ENCODE assay signal across 16 cellular contexts in the genomic region with DNA sequence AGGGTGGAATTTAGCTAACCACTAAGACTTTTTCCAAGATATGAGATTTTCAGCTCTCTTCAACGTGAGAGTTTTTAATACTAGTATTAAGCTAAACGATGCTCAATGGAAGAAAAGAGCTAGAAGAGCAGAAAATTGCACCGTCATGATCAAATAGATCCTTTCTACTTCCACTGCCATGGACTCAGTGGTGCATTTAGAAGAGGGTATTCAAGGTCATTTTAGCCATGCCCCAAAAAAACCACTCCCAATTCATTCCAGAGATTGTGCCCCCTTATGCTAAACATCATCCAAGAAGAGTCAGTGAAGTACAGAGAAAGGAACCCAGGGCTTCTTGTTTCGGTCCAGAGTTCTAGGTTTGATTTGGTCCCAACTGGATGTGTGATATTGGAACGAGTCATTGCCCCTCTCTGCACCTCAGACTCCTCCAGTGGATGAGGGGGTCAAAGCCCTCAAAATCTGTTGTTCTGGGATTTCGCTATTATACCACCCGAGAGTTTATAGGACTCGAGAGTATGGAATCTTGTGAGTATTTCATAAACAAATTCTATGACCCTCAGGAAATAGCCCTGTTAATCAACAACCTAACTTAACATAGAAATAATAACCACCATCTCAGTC. TPM values are rescaled to one million over a fixed set of nuclear protein-coding genes. Genes with fewer than 3 reads are reported as not detected.
DNase-seq lines count a peak whose midpoint lies in the region; ATAC-seq, FAIRE-seq and TF ChIP-seq lines count a peak whose summit lies in the region.
"Had no signal": no experiment of that assay in that cellular context is flagged by ENCODE, and none has a peak within 500 bp of the region (broad histone marks: within the 10 kb centered on the region; RNA-seq: fewer than 3 reads in every experiment).

No MANE protein-coding gene starts in this region.

- POLR2A ChIA-PET in naive thymus-derived CD8-positive, alpha-beta T cell (lab: Charles Lee) = interaction anchor here (1.0 to 20.6 kb wide), 10 partner anchors 6 to 892 kb away, joined by 3 to 879 read pairs (median 8); no protein-coding TSS in a partner anchor

- no peaks in the 10 kb centered on the region for H3K9me3 Mint-ChIP-seq in activated T-cell treated with anti-CD3 and anti-CD28 coated beads, Interleukin-2, amount 50 U/mL, for 4 hours
- no peaks in the 10 kb centered on the region for H3K9me3 Mint-ChIP-seq in activated T-helper 2 cell treated with anti-CD3 and anti-CD28 coated beads, Interferon-gamma antibody, Interleukin-2, Interleukin-4, amounts not matched to agents 10 μg/mL and 5 μg/mL and 100 μg/mL, durations not matched to agents 14 hours and 24 hours and 36 hours
- no peaks in the 10 kb centered on the region for H3K9me3 Mint-ChIP-seq in naive thymus-derived CD8-positive, alpha-beta T cell
- H3K9me3 Mint-ChIP-seq: endodermal cell had no signal

- peaks cover 82% of the 10 kb centered on the region for H3K36me3 Mint-ChIP-seq in activated T-cell treated with anti-CD3 and anti-CD28 coated beads, Interleukin-2, amount 50 U/mL, for 4 hours (ENCODE audit: insufficient read depth)
- peaks cover 90% of the 10 kb centered on the region for H3K36me3 Mint-ChIP-seq in activated T-helper 2 cell treated with anti-CD3 and anti-CD28 coated beads, Interferon-gamma antibody, Interleukin-2, Interleukin-4, amounts not matched to agents 10 μg/mL and 5 μg/mL and 100 μg/mL, durations not matched to agents 14 hours and 24 hours and 36 hours (ENCODE audit: low read depth)
- peaks cover 34 to 90% (median 72%) of the 10 kb centered on the region in 3 donors for H3K36me3 Mint-ChIP-seq in naive thymus-derived CD8-positive, alpha-beta T cell

- peaks cover 90% of the 10 kb centered on the region for H3K4me1 Mint-ChIP-seq in activated T-cell treated with anti-CD3 and anti-CD28 coated beads, Interleukin-2, amount 50 U/mL, for 4 hours (ENCODE audit: low read depth)
- H3K4me1 Mint-ChIP-seq in activated T-helper 2 cell treated with anti-CD3 and anti-CD28 coated beads, Interferon-gamma antibody, Interleukin-2, Interleukin-4, amounts not matched to agents 10 μg/mL and 5 μg/mL and 100 μg/mL, durations not matched to agents 14 hours and 24 hours and 36 hours (ENCODE audit: low read depth) = peaks cover 89% of the 10 kb centered on the region
- H3K4me1 Mint-ChIP-seq in naive thymus-derived CD8-positive, alpha-beta T cell = peaks cover 49 to 94% (median 93%) of the 10 kb centered on the region in 4 donors

- intact Hi-C loops in activated T-helper 2 cell treated with anti-CD3 and anti-CD28 coated beads, Interferon-gamma antibody, Interleukin-2, Interleukin-4, amounts not matched to agents 10 μg/mL and 5 μg/mL and 100 μg/mL, durations not matched to agents 14 hours and 24 hours and 36 hours (cut with micrococcal nuclease) = loop anchor here (5.0 kb wide), 1 partner anchor 33 kb away; no protein-coding TSS in a partner anchor

- no peak for DNase-seq in activated T-cell treated with anti-CD3 and anti-CD28 coated beads, Interleukin-2, amount 50 U/mL, for 4 hours
- DNase-seq in activated T-cell treated with anti-CD3 and anti-CD28 coated beads, Interleukin-2, amount 50 U/mL, for 1 hour = no peak
- DNase-seq in GM12892 (ENCODE audit: insufficient read length) (no peak), urothelium cell line (ENCODE audit: low spot score) (no peak), NCI-H1105 treated with DMSO at 0.1 percent for 48 hours (lab: John Stamatoyannopoulos, UW) (no peak)
- no peak for DNase-seq in activated T-helper 2 cell treated with anti-CD3 and anti-CD28 coated beads, Interferon-gamma antibody, Interleukin-2, Interleukin-4, amounts not matched to agents 10 μg/mL and 5 μg/mL and 100 μg/mL, durations not matched to agents 14 hours and 24 hours and 36 hours (ENCODE audit: low spot score)
- DNase-seq in naive thymus-derived CD8-positive, alpha-beta T cell = no peak
- DNase-seq: activated CD4-positive, alpha-beta T cell treated with anti-CD3 and anti-CD28 coated beads, Interleukin-2, amount 50 U/mL, for 1 hour; caudate nucleus; endodermal cell; NCI-H1417; NCI-H2171; NCI-H748 treated with DMSO at 0.1 percent for 48 hours; T-helper 9 cell had no signal

- no peaks in the 10 kb centered on the region for H3K27me3 Mint-ChIP-seq in activated T-cell treated with anti-CD3 and anti-CD28 coated beads, Interleukin-2, amount 50 U/mL, for 4 hours (ENCODE audit: low read depth)
- no peaks in the 10 kb centered on the region for H3K27me3 Mint-ChIP-seq in activated T-helper 2 cell treated with anti-CD3 and anti-CD28 coated beads, Interferon-gamma antibody, Interleukin-2, Interleukin-4, amounts not matched to agents 10 μg/mL and 5 μg/mL and 100 μg/mL, durations not matched to agents 14 hours and 24 hours and 36 hours (ENCODE audit: low read depth)
- H3K27me3 Mint-ChIP-seq in naive thymus-derived CD8-positive, alpha-beta T cell = no peaks in the 10 kb centered on the region

- peak; percentile 75 for TF ChIP-seq POLR2A in GM12892 (IDR thresholded peaks at IDR 0.05; ENCODE audit: low read depth, low read length)

- H3K27ac Mint-ChIP-seq in activated T-helper 2 cell treated with anti-CD3 and anti-CD28 coated beads, Interferon-gamma antibody, Interleukin-2, Interleukin-4, amounts not matched to agents 10 μg/mL and 5 μg/mL and 100 μg/mL, durations not matched to agents 14 hours and 24 hours and 36 hours = peak overlapping the region; percentile 88
- peak overlapping the region; percentile 76 to 99 (median 96) for H3K27ac Mint-ChIP-seq in naive thymus-derived CD8-positive, alpha-beta T cell
- H3K27ac Mint-ChIP-seq: endodermal cell had no signal

- FAIRE-seq in GM12892 (lab: Jason Lieb, UNC) = no peak
- no peak for FAIRE-seq in urothelium cell line (lab: Jason Lieb, UNC)
- FAIRE-seq: D721Med had no signal

- no peak for ATAC-seq in activated T-cell treated with anti-CD3 and anti-CD28 coated beads, Interleukin-2, amount 50 U/mL, for 4 hours
- no peak for ATAC-seq in naive thymus-derived CD8-positive, alpha-beta T cell
- ATAC-seq in HG03571 (IDR thresholded peaks at IDR 0.05; ENCODE audit: unreplicated experiment) = no peak

- peak overlapping the region; percentile 82 for H3K4me3 Mint-ChIP-seq in activated T-cell treated with anti-CD3 and anti-CD28 coated beads, Interleukin-2, amount 50 U/mL, for 4 hours
- peak overlapping the region; percentile 76 for H3K4me3 Mint-ChIP-seq in activated T-helper 2 cell treated with anti-CD3 and anti-CD28 coated beads, Interferon-gamma antibody, Interleukin-2, Interleukin-4, amounts not matched to agents 10 μg/mL and 5 μg/mL and 100 μg/mL, durations not matched to agents 14 hours and 24 hours and 36 hours (ENCODE audit: low read depth)
- H3K4me3 Mint-ChIP-seq in naive thymus-derived CD8-positive, alpha-beta T cell = peak overlapping the region; percentile 75 to 91 (median 88)
- H3K4me3 Mint-ChIP-seq: endodermal cell had no signal

RNA-seq across cellular contexts. Expression of a gene that starts 55.2 kb away (rescaled TPM):
- 100 to 1,000 TPM; 287 to 323 (median 300) TPM for total RNA-seq in activated T-cell treated with anti-CD3 and anti-CD28 coated beads, Interleukin-2, amount 50 U/mL, for 4 hours
- 293 TPM for polyA plus RNA-seq in GM12892 (2012; ENCODE audit: missing spikeins)
- 246 and 256 TPM in 2 replicates for total RNA-seq in activated T-helper 2 cell treated with anti-CD3 and anti-CD28 coated beads, Interferon-gamma antibody, Interleukin-2, Interleukin-4, amounts not matched to agents 10 μg/mL and 5 μg/mL and 100 μg/mL, durations not matched to agents 14 hours and 24 hours and 36 hours
- total RNA-seq in naive thymus-derived CD8-positive, alpha-beta T cell = 100 to 1,000 TPM; 120 to 122 TPM
- polyA plus RNA-seq in naive thymus-derived CD8-positive, alpha-beta T cell = 100 to 1,000 TPM; 610 to 660 (median 642) TPM
